Comparison of ENCODE assay signal across 1 cellular context in genomic region chr11:13116491-13116890, GRCh38.
TF ChIP-seq lines count a peak whose summit lies in the region.

No MANE protein-coding gene starts in this region.

TF ChIP-seq in IMR-90, 13 proteins besides CTCF, POLR2A, EP300 and RAD21:
- TF ChIP-seq MAZ (IDR thresholded peaks at IDR 0.05; ENCODE audit: borderline replicate concordance, low read depth, low read length) (no peak), CEBPB (IDR thresholded peaks at IDR 0.05; ENCODE audit: low read depth, low read length) (no peak), NFE2L2 (IDR thresholded peaks at IDR 0.05; ENCODE audit: low read depth, low read length) (no peak), MAFK (IDR thresholded peaks at IDR 0.05; ENCODE audit: low read depth, low read length) (no peak), FOS (IDR thresholded peaks at IDR 0.05; ENCODE audit: low read depth, low read length) (no peak), MXI1 (IDR thresholded peaks at IDR 0.05; ENCODE audit: borderline replicate concordance, low read depth, low read length) (no peak), RCOR1 (IDR thresholded peaks at IDR 0.05; ENCODE audit: insufficient replicate concordance, low read length) (no peak), ELK1 (IDR thresholded peaks at IDR 0.05; ENCODE audit: borderline replicate concordance, low read depth, low read length) (no peak), RFX5 (IDR thresholded peaks at IDR 0.05; ENCODE audit: low read depth, low read length) (no peak), BHLHE40 (IDR thresholded peaks at IDR 0.05; ENCODE audit: low read depth, low read length) (no peak), USF2 (IDR thresholded peaks at IDR 0.05; ENCODE audit: low read depth, low read length) (no peak), CHD1 (IDR thresholded peaks at IDR 0.05; ENCODE audit: low read depth, low read length) (no peak)
